Comparison of ENCODE assay signal across 15 cellular contexts in genomic region chr7:41709621-41710020, GRCh38. TPM values are rescaled to one million over a fixed set of nuclear protein-coding genes. Genes with fewer than 3 reads are reported as not detected.
A peak's percentile ranks its signal among the peaks of the same experiment; 100 is the strongest.
DNase-seq lines count a peak whose midpoint lies in the region; ATAC-seq and TF ChIP-seq lines count a peak whose summit lies in the region.
"Had no signal": no experiment of that assay in that cellular context is flagged by ENCODE, and none has a peak within 500 bp of the region (broad histone marks: within the 10 kb centered on the region; RNA-seq: fewer than 3 reads in every experiment).

No MANE protein-coding gene starts in this region.

- intact Hi-C loops in esophagus muscularis mucosa (cut with DNase I): loop anchor here (5.0 to 10.0 kb wide), 2 partner anchors 1377 to 1485 kb away; no protein-coding TSS in a partner anchor

- H3K27me3 ChIP-seq in esophagus muscularis mucosa: no peaks in the 10 kb centered on the region
- H3K27me3 ChIP-seq: gastroesophageal sphincter had no signal

- H3K4me1 ChIP-seq in esophagus muscularis mucosa: peaks cover 12 to 25% (median 23%) of the 10 kb centered on the region in 4 donors

- TF ChIP-seq CTCF in fibroblast of the aortic adventitia (IDR thresholded peaks at IDR 0.05; ENCODE audit: insufficient read depth, low read length): no peak
- no peak for TF ChIP-seq CTCF in GM20000 (IDR thresholded peaks at IDR 0.05; ENCODE audit: extremely low read depth, missing control alignments)
- TF ChIP-seq CTCF in esophagus muscularis mucosa (IDR thresholded peaks at IDR 0.05): no peak

- ATAC-seq in GM18520 (IDR thresholded peaks at IDR 0.05; ENCODE audit: unreplicated experiment) (no peak), HG03571 (IDR thresholded peaks at IDR 0.05; ENCODE audit: unreplicated experiment) (no peak)
- ATAC-seq: gastroesophageal sphincter had no signal

- WGBS in esophagus muscularis mucosa: 63% methylated on average over 4 of the region's 4 CpGs

- H3K36me3 ChIP-seq in esophagus muscularis mucosa: no peaks in the 10 kb centered on the region
- H3K36me3 ChIP-seq: gastroesophageal sphincter had no signal

- TF ChIP-seq EP300 in esophagus muscularis mucosa (IDR thresholded peaks at IDR 0.05): no peak

- DNase-seq in A172 (ENCODE audit: low spot score): peak; percentile 85
- DNase-seq in GM04504 (ENCODE audit: low read depth): peak; percentile 74
- DNase-seq in T1000 (lab: John Stamatoyannopoulos, UW): peak; percentile 10
- peak; percentile 96 for DNase-seq in fibroblast of the aortic adventitia (ENCODE audit: low read depth)
- DNase-seq in GM20000 (ENCODE audit: low spot score): no peak
- DNase-seq in esophagus muscularis mucosa (ENCODE audit: extremely low spot score): no peak
- DNase-seq: activated CD4-positive, alpha-beta T cell treated with anti-CD3 and anti-CD28 coated beads, Interleukin-2, amount 50 U/mL, for 1 hour; activated naive CD4-positive, alpha-beta T cell treated with Interleukin-2 at 50 U/mL for 16 hours; NCI-H1092; NCI-H748 treated with DMSO at 0.1 percent for 48 hours; stimulated activated CD4-positive, alpha-beta T cell treated with anti-CD3 and anti-CD28 coated beads, Interleukin-12 subunit alpha, Interleukin-12 subunit beta, amount 100 ng/mL, for 4 hours had no signal

- no peak for TF ChIP-seq POLR2A in esophagus muscularis mucosa (IDR thresholded peaks at IDR 0.05; ENCODE audit: low read depth)

- H3K4me3 ChIP-seq in fibroblast of the aortic adventitia (ENCODE audit: low read depth, low read length): no peak overlapping the region
- H3K4me3 ChIP-seq in esophagus muscularis mucosa: no peak overlapping the region
- H3K4me3 ChIP-seq: gastroesophageal sphincter had no signal

- H3K9me3 ChIP-seq in esophagus muscularis mucosa: no peaks in the 10 kb centered on the region
- H3K9me3 ChIP-seq: gastroesophageal sphincter had no signal

- no peak overlapping the region for H3K27ac ChIP-seq in esophagus muscularis mucosa (replicated peaks in 1 of 4)
- H3K27ac ChIP-seq: gastroesophageal sphincter had no signal

RNA-seq across cellular contexts. Expression of gene INHBA, which starts 6.7 kb away (rescaled TPM):
- total RNA-seq in A172 (2014; rRNA removed; shearing (Covaris generic)): 0.34 and 0.53 TPM in 2 replicates
- total RNA-seq in fibroblast of the aortic adventitia (ENCODE audit: low replicate concordance) (14.7 and 20.0 TPM in 2 replicates), esophagus muscularis mucosa (10 to 100 TPM; 19.2 to 38.6 (median 32.9) TPM)
- total RNA-seq: B cell had no signal

Comparison
In these comparisons a context has a peak if more than half of its experiments do, and no peak if none do; other contexts are left out.
1. DNase-seq: peak in A172 (single experiment), GM04504 (single experiment), T1000 (single experiment) and fibroblast of the aortic adventitia (single experiment); none in GM20000 (single experiment) and esophagus muscularis mucosa (single experiment).
2. RNA of gene INHBA, which starts 6.7 kb away (total RNA-seq): 19.2 to 38.6 TPM in esophagus muscularis mucosa and 14.7 to 20.0 TPM in fibroblast of the aortic adventitia; 0.34 to 0.53 TPM in A172; every median in the first group is over 10 times any median in the second.